ENCODE assay signal across 8 cellular contexts in the genomic region with DNA sequence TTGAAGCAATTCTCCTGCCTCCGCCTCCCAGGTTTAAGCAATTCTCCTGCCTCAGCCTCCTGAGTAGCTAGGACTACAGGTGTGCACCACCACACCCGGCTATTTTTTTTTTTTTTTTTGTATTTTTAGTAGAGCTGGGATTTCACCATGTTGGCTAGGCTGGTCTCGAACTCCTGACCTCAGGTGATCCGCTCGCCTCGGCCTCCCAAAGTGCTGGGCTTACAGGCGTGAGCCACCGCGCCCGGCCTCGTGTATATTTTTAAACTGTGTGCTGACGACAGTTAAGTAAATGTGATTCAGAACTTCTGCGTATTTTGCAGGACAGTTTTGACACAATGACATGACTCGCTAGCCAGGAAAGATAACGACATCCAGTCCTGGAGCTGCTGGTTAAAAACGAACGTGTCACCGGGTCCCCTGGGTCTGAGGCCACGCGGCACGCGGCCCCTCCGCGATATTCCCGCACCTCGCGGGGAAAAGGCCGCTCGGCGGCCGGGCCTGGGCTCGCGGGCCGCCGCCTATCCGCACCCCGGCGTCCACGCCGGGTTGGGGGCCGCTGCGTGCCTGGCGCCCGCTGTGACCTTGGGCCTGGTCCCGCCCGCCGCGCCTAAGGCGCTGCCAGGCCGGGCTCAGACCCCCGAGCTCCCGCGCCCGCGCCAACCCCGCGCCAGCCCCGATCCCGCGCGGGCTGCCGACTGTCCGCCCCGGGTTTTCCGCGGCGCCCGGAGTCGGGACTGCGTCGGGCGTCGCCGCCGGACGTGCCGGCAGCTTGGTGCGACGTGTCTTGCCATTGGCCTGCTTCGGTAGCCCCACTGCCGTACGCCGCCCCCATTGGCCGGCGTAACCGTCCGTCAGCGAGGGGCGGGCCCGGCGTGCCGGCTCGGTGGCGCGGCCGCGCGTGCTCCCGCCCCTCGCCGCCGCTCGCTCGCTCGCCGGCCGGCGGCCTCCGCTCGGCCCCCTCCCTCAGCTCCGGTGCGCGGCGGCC. TPM values are rescaled to one million over a fixed set of nuclear protein-coding genes. Genes with fewer than 3 reads are reported as not detected.
DNase-seq lines count a peak whose midpoint lies in the region; ATAC-seq and TF ChIP-seq lines count a peak whose summit lies in the region.

A gene (plus strand): TSS at position 907 of the 985 bp plus-strand sequence. CDS start 157 bp downstream, outside the sequence.

- peak within 1 kb of the TSS; percentile 75; the same call in 1 of the 2 replicates for H3K56ac ChIP-seq in IMR-90 (ENCODE audit: extremely low read depth, insufficient read depth, low read length)

- peak within 1 kb of the TSS; percentile 86 for H4K5ac ChIP-seq in IMR-90 (ENCODE audit: low read depth, low read length)

- intact Hi-C loops in IMR-90 (cut with micrococcal nuclease) = loop anchor here (2.0 kb wide), 1 partner anchor 22 kb away; no protein-coding TSS in a partner anchor

- TF ChIP-seq CTCF in IMR-90 (conservative IDR thresholded peaks at IDR 0.05; ENCODE audit: low read depth, low read length) (no peak), epithelial cell of proximal tubule (conservative IDR thresholded peaks at IDR 0.05; ENCODE audit: low read depth, low read length) (no peak)

- H3K18ac ChIP-seq in IMR-90 (ENCODE audit: low read depth, low read length) = peak within 1 kb of the TSS; percentile 49; the same call in 1 of the 2 replicates

- H2AK5ac ChIP-seq in IMR-90 (ENCODE audit: low read depth, low read length) = peak within 1 kb of the TSS; percentile 43; the same call in 1 of the 2 replicates

- CTCF ChIA-PET in IMR-90 (lab: Yijun Ruan, JAX) = interaction anchor here (1.0 to 1.3 kb wide), 2 partner anchors 12 to 17 kb away, joined by 4 read pairs; no protein-coding TSS in a partner anchor

- no peaks in the 10 kb centered on the region for H3K9me3 ChIP-seq in IMR-90 (ENCODE audit: control insufficient read depth, insufficient read depth, low read length)

- H4K91ac ChIP-seq in IMR-90 (ENCODE audit: insufficient read depth, low read depth, low read length) = peak within 1 kb of the TSS; percentile 47

- H3K9me1 ChIP-seq in IMR-90 (ENCODE audit: insufficient read depth, low read length) = peaks cover 4% of the 10 kb centered on the region; the same call in 1 of the 2 replicates

- peak; percentile 84 for ATAC-seq in GM21526 (IDR thresholded peaks at IDR 0.05; ENCODE audit: low FRiP score, unreplicated experiment)
- ATAC-seq in IMR-90 (ENCODE audit: low read depth) = peak; percentile 99

- peak within 1 kb of the TSS; percentile 68 for H3K27ac ChIP-seq in IMR-90 (ENCODE audit: insufficient read depth, low read length)

- H4K20me1 ChIP-seq in IMR-90 (ENCODE audit: insufficient read depth, low read length) = peaks cover 40% of the 10 kb centered on the region

- no peaks in the 10 kb centered on the region for H3K36me3 ChIP-seq in IMR-90 (ENCODE audit: control insufficient read depth, insufficient read depth, low read length)

- peak within 1 kb of the TSS; percentile 79 for H3K14ac ChIP-seq in IMR-90 (replicated peaks; ENCODE audit: low read depth, low read length)

- H3K4me1 ChIP-seq in IMR-90 (ENCODE audit: control insufficient read depth, insufficient read depth, low read length) = peaks cover 3% of the 10 kb centered on the region; the same call in 1 of the 2 replicates

- dilution Hi-C loops in IMR-90 (cut with HindIII; ENCODE audit: low sequenced_read_pairs, unreplicated experiment) = no loop called here

- peak within 1 kb of the TSS; percentile 94 for H2AK9ac ChIP-seq in IMR-90 (replicated peaks; ENCODE audit: low read depth, low read length, poor library complexity)

- peak within 1 kb of the TSS; percentile 92 for H2AFZ ChIP-seq in IMR-90 (replicated peaks; ENCODE audit: low read length, poor library complexity)

- POLR2A ChIA-PET in IMR-90 (lab: Charles Lee; ENCODE audit: unreplicated experiment) = interaction anchor here (1.0 kb wide), 1 partner anchor 12 kb away, joined by 4 read pairs; no protein-coding TSS in a partner anchor

- H3K79me1 ChIP-seq in IMR-90 (ENCODE audit: low read depth in 1 of 2, low read length in 2 of 2) = peaks cover 0 to 30% of the 10 kb centered on the region in 2 experiments; a peak in 2 of 4 replicates

- H3K4me2 ChIP-seq in IMR-90 (ENCODE audit: low read depth, low read length) = peak within 1 kb of the TSS; percentile 97

- no peak for TF ChIP-seq POLR2A in IMR-90 (IDR thresholded peaks at IDR 0.05; ENCODE audit: low read depth, low read length)

- peak within 1 kb of the TSS; percentile 81 for H3K4ac ChIP-seq in IMR-90 (ENCODE audit: low read depth, low read length)

- peak within 1 kb of the TSS; percentile 77 for H2BK5ac ChIP-seq in IMR-90 (ENCODE audit: low read depth, low read length, poor library complexity, severe bottlenecking)

- H2BK20ac ChIP-seq in IMR-90 (ENCODE audit: low read depth, low read length) = no peak within 1 kb of the TSS

- 4% methylated on average over 56 of the region's 114 CpGs; no CpG with 5 or more reads in 1 of the 2 experiments for WGBS in IMR-90 (ENCODE audit: extremely low coverage in 2 of 2, insufficient read length in 1 of 2), 2 experiments

- peak within 1 kb of the TSS; percentile 73 for H3K9ac ChIP-seq in IMR-90 (ENCODE audit: low read depth, low read length)

- in situ Hi-C loops in IMR-90 (cut with MboI; ENCODE audit: low sequenced_read_pairs) = no loop called here

- no TSS peak for BruUV-seq in IMR-90 (replicated peaks; lab: Mats Ljungman, UMichigan)

- no peak within 1 kb of the TSS; the same call in 2 of the 3 replicates for H2BK15ac ChIP-seq in IMR-90 (ENCODE audit: low read depth, low read length)

- H3K4me3 ChIP-seq in IMR-90 (ENCODE audit: insufficient read depth, low read depth, low read length) (peak within 1 kb of the TSS; percentile 86), epithelial cell of proximal tubule (ENCODE audit: low read depth, low read length) (peak within 1 kb of the TSS; percentile 71)

- peak within 1 kb of the TSS; percentile 84 for H3K23ac ChIP-seq in IMR-90 (ENCODE audit: low read depth, low read length)

- H2BK120ac ChIP-seq in IMR-90 (ENCODE audit: low read depth, low read length) = peak within 1 kb of the TSS; percentile 41; the same call in 1 of the 2 replicates

- H4K8ac ChIP-seq in IMR-90 (ENCODE audit: low read depth in 2 of 2, low read length in 2 of 2) = peak within 1 kb of the TSS; percentile 72 to 95

- no peaks in the 10 kb centered on the region for H3K27me3 ChIP-seq in IMR-90 (ENCODE audit: control insufficient read depth, insufficient read depth, low read length)

- DNase-seq in DMS 273 treated with DMSO at 0.1 percent for 48 hours (lab: John Stamatoyannopoulos, UW) = peak; percentile 83
- DNase-seq in IMR-90 = peak; percentile 95
- peak; percentile 96 for DNase-seq in activated T-cell treated with anti-CD3 and anti-CD28 coated beads, Interleukin-2, amount 50 U/mL, for 1 hour
- no peak for DNase-seq in epithelial cell of proximal tubule (ENCODE audit: low read depth)
- DNase-seq in mucosa of gallbladder (ENCODE audit: low spot score) = peak; percentile 94
- DNase-seq in stimulated activated CD8-positive, alpha-beta memory T cell treated with anti-CD3 and anti-CD28 coated beads, Interleukin-4, amount 100 ng/mL, for 1 hour (ENCODE audit: low read depth in 2 of 2, low spot score in 1 of 2) = peak; percentile 75 to 85

- TF ChIP-seq RAD21 in IMR-90 (IDR thresholded peaks at IDR 0.05; ENCODE audit: low read length) = no peak

TF ChIP-seq in IMR-90, 13 proteins besides CTCF, POLR2A, EP300 and RAD21 (continues in another document):
- TF ChIP-seq, protein P1, sequence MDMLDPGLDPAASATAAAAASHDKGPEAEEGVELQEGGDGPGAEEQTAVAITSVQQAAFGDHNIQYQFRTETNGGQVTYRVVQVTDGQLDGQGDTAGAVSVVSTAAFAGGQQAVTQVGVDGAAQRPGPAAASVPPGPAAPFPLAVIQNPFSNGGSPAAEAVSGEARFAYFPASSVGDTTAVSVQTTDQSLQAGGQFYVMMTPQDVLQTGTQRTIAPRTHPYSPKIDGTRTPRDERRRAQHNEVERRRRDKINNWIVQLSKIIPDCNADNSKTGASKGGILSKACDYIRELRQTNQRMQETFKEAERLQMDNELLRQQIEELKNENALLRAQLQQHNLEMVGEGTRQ (IDR thresholded peaks at IDR 0.05; ENCODE audit: low read depth, low read length) = peak; percentile 62
- TF ChIP-seq FOS (IDR thresholded peaks at IDR 0.05; ENCODE audit: low read depth, low read length) (peak; percentile 13; the same call in 1 of the 2 replicates), MAZ (IDR thresholded peaks at IDR 0.05; ENCODE audit: borderline replicate concordance, low read depth, low read length) (peak; percentile 71), CHD1 (IDR thresholded peaks at IDR 0.05; ENCODE audit: low read depth, low read length) (no peak), MAFK (IDR thresholded peaks at IDR 0.05; ENCODE audit: low read depth, low read length) (no peak), BHLHE40 (IDR thresholded peaks at IDR 0.05; ENCODE audit: low read depth, low read length) (peak; percentile 43; the same call in 1 of the 2 replicates), MXI1 (IDR thresholded peaks at IDR 0.05; ENCODE audit: borderline replicate concordance, low read depth, low read length) (peak; percentile 64; the same call in 1 of the 2 replicates)

TF ChIP-seq in PFSK-1, 5 proteins besides CTCF, POLR2A, EP300 and RAD21:
- no peak for TF ChIP-seq POLR2AphosphoS5 (IDR thresholded peaks at IDR 0.05; ENCODE audit: low read depth, low read length)
- peak; percentile 71; the same call in 1 of the 2 replicates for TF ChIP-seq TAF1 (IDR thresholded peaks at IDR 0.05; ENCODE audit: borderline replicate concordance, insufficient read depth, low read length)
- TF ChIP-seq FOXP2 (optimal IDR thresholded peaks at IDR 0.05; ENCODE audit: borderline replicate concordance, extremely low read depth, extremely low read length, insufficient read depth) = peak; percentile 45

RNA-seq across cellular contexts. Expression of the gene that starts here (rescaled TPM):
- total RNA-seq in IMR-90 (2012; rRNA removed) = 12.5 and 16.1 TPM in 2 replicates
- 20.0 and 23.9 TPM in 2 replicates for polyA plus RNA-seq in IMR-90 (2012; rRNA removed)
- polyA plus RNA-seq in IMR-90 (2012; cell fraction: cytosol; rRNA removed) = 9.7 and 19.5 TPM in 2 replicates
- 27.6 and 27.9 TPM in 2 replicates for polyA plus RNA-seq in IMR-90 (2012; cell fraction: nucleus; rRNA removed; ENCODE audit: low replicate concordance)
- 85.9 TPM for polyA plus RNA-seq in PFSK-1 (2012; ENCODE audit: insufficient read length, low read depth)
- total RNA-seq in epithelial cell of proximal tubule = 33.4 and 46.4 TPM in 2 replicates
- 51.0 TPM for total RNA-seq in mucosa of gallbladder
